In the genomic region with DNA sequence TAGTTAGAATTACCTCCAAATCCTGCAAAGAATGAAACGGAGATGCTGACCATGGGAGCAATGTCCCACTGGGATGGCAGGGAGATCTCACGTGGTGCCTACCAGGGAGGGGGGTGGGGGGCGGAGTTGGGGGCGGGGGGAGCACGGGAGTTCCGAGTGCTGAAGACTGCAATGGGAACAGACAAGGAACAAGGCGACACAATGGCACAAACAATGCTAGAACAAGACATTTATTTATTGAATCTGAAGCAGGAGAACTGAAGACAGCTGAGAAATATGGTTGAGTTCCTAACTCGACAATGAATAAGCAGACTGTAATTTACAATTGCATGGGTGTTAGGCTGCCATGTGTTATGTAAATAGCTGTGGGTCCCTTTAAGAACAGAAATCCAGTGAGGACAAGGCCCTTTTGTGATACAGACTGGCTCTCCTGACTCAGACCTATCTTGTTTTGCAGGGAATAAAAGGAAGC, we compare ENCODE assay signal across 9 cellular contexts.
A peak's percentile ranks its signal among the peaks of the same experiment; 100 is the strongest.
DNase-seq lines count a peak whose midpoint lies in the region; ATAC-seq and TF ChIP-seq lines count a peak whose summit lies in the region.
"Had no signal": no experiment of that assay in that cellular context is flagged by ENCODE, and none has a peak within 500 bp of the region (broad histone marks: within the 10 kb centered on the region; RNA-seq: fewer than 3 reads in every experiment).

No MANE protein-coding gene starts in this region.

- no peaks in the 10 kb centered on the region for H3K27me3 ChIP-seq in HUES6 (ENCODE audit: control insufficient read depth, insufficient read depth, low read length)
- no peaks in the 10 kb centered on the region for H3K27me3 ChIP-seq in body of pancreas
- no peaks in the 10 kb centered on the region for H3K27me3 ChIP-seq in iPS-20b (ENCODE audit: insufficient read depth, low read length)
- no peaks in the 10 kb centered on the region for H3K27me3 ChIP-seq in gastrocnemius medialis

- H3K27ac ChIP-seq in HUES6 (ENCODE audit: low read depth, low read length) (no peak overlapping the region), body of pancreas (peak overlapping the region in 3 of 4 donors; percentile 2 to 27 (median 19)), iPS-20b (ENCODE audit: low read length) (no peak overlapping the region), gastrocnemius medialis (peak overlapping the region; percentile 85 to 92 (median 86))
- H3K27ac ChIP-seq: parathyroid adenoma had no signal

- in situ Hi-C loops in gastrocnemius medialis (cut with MboI; ENCODE audit: low sequenced_read_pairs in 4 of 4), result loop anchor here (10.0 to 25.0 kb wide), 4 partner anchors 108 to 535 kb away; partner anchors contain the start of gene MINDY2 (in 1 of the 4)

- TF ChIP-seq POLR2A in body of pancreas (IDR thresholded peaks at IDR 0.05) (no peak), gastrocnemius medialis (IDR thresholded peaks at IDR 0.05) (no peak)

- peak overlapping the region; percentile 48 for H3K4me3 ChIP-seq in HUES6 (ENCODE audit: low read depth, low read length)
- no peak overlapping the region for H3K4me3 ChIP-seq in body of pancreas
- H3K4me3 ChIP-seq in iPS-20b (ENCODE audit: low read length), result peak overlapping the region; percentile 51
- no peak overlapping the region for H3K4me3 ChIP-seq in gastrocnemius medialis

- 4 to 17% methylated on average over 8 of the region's 8 CpGs for WGBS in body of pancreas, 2 donors

- DNase-seq in body of pancreas (no peak), gastrocnemius medialis (no peak), DMS 273 treated with DMSO at 0.1 percent for 48 hours (lab: John Stamatoyannopoulos, UW) (no peak), activated gamma-delta T cell treated with Interleukin-2 at 50 U/mL for 16 hours (no peak)
- DNase-seq: activated CD4-positive, CD25-positive, alpha-beta regulatory T cell treated with anti-CD3 and anti-CD28 coated beads, Interleukin-2, amount 50 U/mL, for 72 hours had no signal

- no peaks in the 10 kb centered on the region for H3K9me3 ChIP-seq in HUES6 (ENCODE audit: control insufficient read depth, insufficient read depth, low read depth, low read length)
- no peaks in the 10 kb centered on the region for H3K9me3 ChIP-seq in body of pancreas
- H3K9me3 ChIP-seq in iPS-20b (ENCODE audit: insufficient read depth, low read depth, low read length), result no peaks in the 10 kb centered on the region
- H3K9me3 ChIP-seq in gastrocnemius medialis, result no peaks in the 10 kb centered on the region

- intact Hi-C loops in body of pancreas (cut with DNase I), result no loop called here
- intact Hi-C loops in gastrocnemius medialis (cut with DNase I; ENCODE audit: low total_unique reads), result loop anchor here (1.0 to 5.0 kb wide), 6 partner anchors 103 to 703 kb away; partner anchors contain the start of genes ADAM10, MINDY2 and SLTM

- H3K4me1 ChIP-seq in HUES6 (ENCODE audit: control insufficient read depth, insufficient read depth, low read length), result peaks cover 26% of the 10 kb centered on the region
- peaks cover 6% of the 10 kb centered on the region for H3K4me1 ChIP-seq in body of pancreas
- peaks cover 26% of the 10 kb centered on the region for H3K4me1 ChIP-seq in iPS-20b (ENCODE audit: insufficient read depth, low read length)
- H3K4me1 ChIP-seq in gastrocnemius medialis, result peaks cover 27 to 35% of the 10 kb centered on the region in 2 donors
- H3K4me1 ChIP-seq: parathyroid adenoma had no signal

- H3K9ac ChIP-seq in HUES6 (ENCODE audit: low read length) (no peak overlapping the region), iPS-20b (ENCODE audit: low read depth, low read length) (peak overlapping the region; percentile 52; the same call in 1 of the 2 replicates)
- H3K9ac ChIP-seq: parathyroid adenoma had no signal

- H3K36me3 ChIP-seq in HUES6 (ENCODE audit: control insufficient read depth, insufficient read depth, low read length), result no peaks in the 10 kb centered on the region
- no peaks in the 10 kb centered on the region for H3K36me3 ChIP-seq in body of pancreas (replicated peaks in 1 of 2; ENCODE audit: insufficient read depth in 1 of 2, low read depth in 2 of 2)
- no peaks in the 10 kb centered on the region for H3K36me3 ChIP-seq in iPS-20b (ENCODE audit: insufficient read depth, low read depth, low read length)
- no peaks in the 10 kb centered on the region for H3K36me3 ChIP-seq in gastrocnemius medialis

- TF ChIP-seq CTCF in body of pancreas (IDR thresholded peaks at IDR 0.05), result no peak
- no peak for TF ChIP-seq CTCF in gastrocnemius medialis (IDR thresholded peaks at IDR 0.05 in 4 of 5, conservative IDR thresholded peaks at IDR 0.05 in 1 of 5)

- ATAC-seq in body of pancreas, result peak; percentile 50
- peak; percentile 51 to 52 for ATAC-seq in gastrocnemius medialis
- ATAC-seq in GM21576 (IDR thresholded peaks at IDR 0.05; ENCODE audit: unreplicated experiment), result no peak

Comparison
In these comparisons a context has a peak if more than half of its experiments do, and no peak if none do; other contexts are left out.
1. H3K27ac ChIP-seq: peak in body of pancreas (3 of 4) and gastrocnemius medialis (4 of 4); none in HUES6 (single experiment) and iPS-20b (single experiment).
2. H3K4me3 ChIP-seq: peak in HUES6 (single experiment) and iPS-20b (single experiment); none in body of pancreas (0 of 2) and gastrocnemius medialis (0 of 4).